ENCODE assay signal across 1 cellular context in genomic region chr1:176206961-176207902, GRCh38.
TF ChIP-seq lines count a peak whose summit lies in the region.

COP1 (minus strand) TSS chr1:176207286; CDS start chr1:176206978, 308 bp downstream.

TF ChIP-seq in A549, 52 proteins besides CTCF, POLR2A, EP300 and RAD21 (continued from another document):
- TF ChIP-seq REST (IDR thresholded peaks at IDR 0.05): no peak
- peak; percentile 77; the same call in 1 of the 3 replicates for TF ChIP-seq BCL3 (IDR thresholded peaks at IDR 0.05)
- no peak for TF ChIP-seq TFCP2L1 (CRISPR knock-in tag; IDR thresholded peaks at IDR 0.05)
- TF ChIP-seq CBX2 (IDR thresholded peaks at IDR 0.05; ENCODE audit: borderline replicate concordance, low read depth): no peak
- no peak for TF ChIP-seq EHMT2 (IDR thresholded peaks at IDR 0.05; ENCODE audit: low read depth)
- TF ChIP-seq GATA3 (IDR thresholded peaks at IDR 0.05; ENCODE audit: borderline replicate concordance): no peak; the same call in 1 of the 2 replicates
- TF ChIP-seq FOSB (CRISPR knock-in tag; IDR thresholded peaks at IDR 0.05): no peak
- TF ChIP-seq SREBF2 (IDR thresholded peaks at IDR 0.05): no peak
- TF ChIP-seq NFE2L2 (conservative IDR thresholded peaks at IDR 0.05; ENCODE audit: low read length): no peak
- TF ChIP-seq HOXB5 (CRISPR knock-in tag; IDR thresholded peaks at IDR 0.05): no peak
- no peak for TF ChIP-seq HDAC2 (IDR thresholded peaks at IDR 0.05)
- TF ChIP-seq, protein P1, sequence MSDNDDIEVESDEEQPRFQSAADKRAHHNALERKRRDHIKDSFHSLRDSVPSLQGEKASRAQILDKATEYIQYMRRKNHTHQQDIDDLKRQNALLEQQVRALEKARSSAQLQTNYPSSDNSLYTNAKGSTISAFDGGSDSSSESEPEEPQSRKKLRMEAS (IDR thresholded peaks at IDR 0.05): peak; percentile 62
- no peak for TF ChIP-seq POLR2AphosphoS2 (conservative IDR thresholded peaks at IDR 0.05; ENCODE audit: low read length)
TF ChIP-seq in A549: peak in this region for 7.
